Comparison of ENCODE assay signal across 8 cellular contexts in the genomic region with DNA sequence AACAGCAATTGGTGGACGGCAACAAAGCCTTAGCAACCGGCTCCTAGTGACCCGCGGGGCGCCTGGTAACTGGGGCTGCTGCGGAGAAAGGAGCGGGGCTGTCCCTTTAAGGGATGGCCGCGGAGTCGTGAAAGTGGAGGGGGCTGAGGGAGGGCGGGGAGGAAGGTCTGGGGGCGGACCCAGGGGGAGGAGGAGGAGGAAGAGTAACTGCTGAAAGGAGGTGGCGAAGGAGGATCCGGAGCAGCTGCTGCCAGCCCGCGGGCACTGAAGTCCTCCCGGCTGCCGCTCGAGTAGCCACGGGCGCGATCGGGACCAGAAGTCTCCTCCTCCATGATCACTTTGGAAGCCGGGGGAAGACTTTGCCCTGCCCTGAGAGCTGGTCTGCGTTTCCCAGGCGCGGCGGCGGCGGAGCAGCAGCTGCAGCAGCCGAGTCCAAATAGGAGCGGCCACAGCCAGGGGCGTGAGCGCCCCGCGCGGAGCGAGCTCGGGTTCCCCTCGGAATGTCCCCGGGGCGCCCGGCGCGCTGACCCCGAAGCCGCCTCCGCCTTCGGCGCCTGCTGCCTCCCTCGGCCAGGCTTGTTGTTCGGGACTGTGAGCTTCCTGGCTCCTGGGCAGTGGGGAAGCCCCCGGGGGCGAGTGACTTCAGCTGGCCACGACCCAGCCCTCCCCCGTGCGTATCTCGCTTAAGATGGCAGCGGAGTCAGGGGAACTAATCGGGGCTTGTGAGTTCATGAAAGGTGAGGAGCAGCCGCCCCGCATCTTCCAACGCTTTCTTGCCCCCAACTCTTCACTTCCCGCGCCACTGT. TPM values are rescaled to one million over a fixed set of nuclear protein-coding genes. Genes with fewer than 3 reads are reported as not detected.
DNase-seq lines count a peak whose midpoint lies in the region; ATAC-seq and TF ChIP-seq lines count a peak whose summit lies in the region.

A gene with protein sequence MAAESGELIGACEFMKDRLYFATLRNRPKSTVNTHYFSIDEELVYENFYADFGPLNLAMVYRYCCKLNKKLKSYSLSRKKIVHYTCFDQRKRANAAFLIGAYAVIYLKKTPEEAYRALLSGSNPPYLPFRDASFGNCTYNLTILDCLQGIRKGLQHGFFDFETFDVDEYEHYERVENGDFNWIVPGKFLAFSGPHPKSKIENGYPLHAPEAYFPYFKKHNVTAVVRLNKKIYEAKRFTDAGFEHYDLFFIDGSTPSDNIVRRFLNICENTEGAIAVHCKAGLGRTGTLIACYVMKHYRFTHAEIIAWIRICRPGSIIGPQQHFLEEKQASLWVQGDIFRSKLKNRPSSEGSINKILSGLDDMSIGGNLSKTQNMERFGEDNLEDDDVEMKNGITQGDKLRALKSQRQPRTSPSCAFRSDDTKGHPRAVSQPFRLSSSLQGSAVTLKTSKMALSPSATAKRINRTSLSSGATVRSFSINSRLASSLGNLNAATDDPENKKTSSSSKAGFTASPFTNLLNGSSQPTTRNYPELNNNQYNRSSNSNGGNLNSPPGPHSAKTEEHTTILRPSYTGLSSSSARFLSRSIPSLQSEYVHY (plus strand): TSS at position 240 of the 806 bp plus-strand sequence. CDS start 449 bp downstream, at position 689.

- 0 to 1% (median 0%) methylated on average over 53 to 65 of the region's 65 CpGs for WGBS in adipose tissue, 3 donors
- 1% methylated on average over 56 to 65 of the region's 65 CpGs for WGBS in heart right ventricle, 2 donors

- H3K36me3 ChIP-seq in heart right ventricle (no peaks in the 10 kb centered on the region), upper lobe of right lung (no peaks in the 10 kb centered on the region)

- H3K4me1 ChIP-seq in heart right ventricle (peaks cover 3 to 41% (median 38%) of the 10 kb centered on the region in 9 donors), upper lobe of right lung (peaks cover 13% of the 10 kb centered on the region)

- peak; percentile 68 for DNase-seq in NCI-H1417 treated with DMSO at 0.1 percent for 48 hours (lab: John Stamatoyannopoulos, UW)
- DNase-seq in T follicular helper cell (ENCODE audit: low read depth): peak; percentile 82
- DNase-seq in heart right ventricle: peak; percentile 91 to 94
- peak; percentile 97 for DNase-seq in posterior vena cava (ENCODE audit: low spot score)
- peak; percentile 94 for DNase-seq in upper lobe of right lung

- H3K27me3 ChIP-seq in heart right ventricle: no peaks in the 10 kb centered on the region
- H3K27me3 ChIP-seq in upper lobe of right lung: no peaks in the 10 kb centered on the region

- H3K4me3 ChIP-seq in heart right ventricle (peak within 1 kb of the TSS; percentile 67 to 97 (median 90)), upper lobe of right lung (peak within 1 kb of the TSS; percentile 83)

- H3K27ac ChIP-seq in adipose tissue (ENCODE audit: low read depth, low read length) (peak within 1 kb of the TSS; percentile 34), heart right ventricle (peak within 1 kb of the TSS; percentile 80 to 95 (median 90)), upper lobe of right lung (peak within 1 kb of the TSS; percentile 91)

- H3K9me3 ChIP-seq in heart right ventricle (no peaks in the 10 kb centered on the region), upper lobe of right lung (no peaks in the 10 kb centered on the region)

- intact Hi-C loops in heart right ventricle (cut with DNase I) (loop anchor here in 8 of 10 donors (1.0 to 10.0 kb wide), 10 partner anchors 45 to 542 kb away; a partner anchor contains a TSS), posterior vena cava (cut with DNase I) (no loop called here), upper lobe of right lung (cut with DNase I) (no loop called here)

- ATAC-seq in HG02763 (IDR thresholded peaks at IDR 0.05; ENCODE audit: unreplicated experiment) (peak; percentile 56), heart right ventricle (peak; percentile 90 to 96 (median 92)), upper lobe of right lung (peak; percentile 92)

- TF ChIP-seq CTCF in GM12873 (IDR thresholded peaks at IDR 0.05; ENCODE audit: insufficient read depth, low read depth, low read length, missing control alignments) (peak; percentile 12), heart right ventricle (IDR thresholded peaks at IDR 0.05) (no peak), upper lobe of right lung (IDR thresholded peaks at IDR 0.05) (no peak)

RNA-seq across cellular contexts. Expression of the gene that starts here (rescaled TPM):
- polyA plus RNA-seq in adipose tissue (1 to 10 TPM; 1.4 to 3.0 (median 2.3) TPM), heart right ventricle (1 to 10 TPM; 1.4 to 3.0 TPM)
- total RNA-seq in heart right ventricle (1 to 10 TPM; 2.0 to 4.0 (median 3.3) TPM), posterior vena cava (1 to 10 TPM; 6.5 to 7.5 TPM), upper lobe of right lung (12.0 TPM)

Comparison
In these comparisons a context has a peak if more than half of its experiments do, and no peak if none do; other contexts are left out.
1. Peak in every context shown above with its lines: DNase-seq, ATAC-seq, H3K4me3 ChIP-seq and H3K27ac ChIP-seq.
2. H3K27ac ChIP-seq: peak in every context shown above with its lines; median percentile 91 in upper lobe of right lung; 90 in heart right ventricle; 34 in adipose tissue.
3. intact Hi-C loops: an anchor here in heart right ventricle (1.0 to 10.0 kb wide); none called in posterior vena cava and upper lobe of right lung.